ENCODE assay signal across 1 cellular context in the genomic region with DNA sequence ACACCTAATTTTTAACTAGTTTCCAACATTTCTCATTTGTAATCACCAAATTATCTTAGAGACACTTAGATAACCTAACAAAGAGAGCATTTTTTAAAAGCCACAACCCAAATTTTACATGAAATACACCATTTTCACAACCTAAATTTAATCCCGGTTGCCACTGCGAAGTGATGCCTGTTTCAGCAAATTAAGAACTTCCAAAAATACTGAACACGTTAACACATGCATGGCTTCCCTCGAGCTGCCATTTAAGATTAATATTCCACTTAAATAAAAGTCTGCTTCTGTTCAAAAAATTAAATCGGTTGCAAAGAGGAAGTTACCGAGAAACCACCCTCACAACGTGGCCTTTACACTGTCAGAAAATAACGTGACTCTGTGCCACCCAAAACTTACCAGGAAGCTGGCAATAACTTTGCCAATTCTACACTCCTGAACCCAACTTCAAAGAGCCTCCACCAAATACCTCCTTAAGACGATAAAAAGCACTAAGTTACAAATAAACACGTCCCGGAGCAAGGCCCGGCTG.
TF ChIP-seq lines count a peak whose summit lies in the region.

No MANE protein-coding gene starts in this region.

TF ChIP-seq in GM12878, 131 proteins besides CTCF, POLR2A, EP300 and RAD21 (continued from another document):
- TF ChIP-seq CEBPZ (IDR thresholded peaks at IDR 0.05; ENCODE audit: low read depth, low read length) (no peak), IRF4 (IDR thresholded peaks at IDR 0.05; ENCODE audit: low read depth, low read length) (no peak), NR2C2 (IDR thresholded peaks at IDR 0.05; ENCODE audit: borderline replicate concordance, control insufficient read depth, insufficient read length, low read depth) (no peak), MEF2B (IDR thresholded peaks at IDR 0.05; ENCODE audit: partially characterized antibody, poor library complexity, severe bottlenecking) (no peak), EGR1 (IDR thresholded peaks at IDR 0.05; ENCODE audit: borderline replicate concordance in 1 of 2, low read depth in 2 of 2, low read length in 2 of 2) (0 out of 3 replicates have a peak, but pooled peaks of 1 of the 2 experiments have one; percentile 16), MXI1 (IDR thresholded peaks at IDR 0.05; ENCODE audit: low read depth, low read length) (peak; percentile 76; the same call in 1 of the 2 replicates), SIN3A (IDR thresholded peaks at IDR 0.05; ENCODE audit: low read depth, low read length) (peak; percentile 55; the same call in 1 of the 2 replicates), TCF3 (IDR thresholded peaks at IDR 0.05; ENCODE audit: borderline replicate concordance, insufficient read depth, low read depth, low read length) (no peak), RUNX3 (IDR thresholded peaks at IDR 0.05; ENCODE audit: low read length) (peak; percentile 17; the same call in 1 of the 2 replicates), FOXM1 (IDR thresholded peaks at IDR 0.05; ENCODE audit: low read depth, low read length) (0 out of 2 replicates have a peak, but pooled peaks have one; percentile 38), PAX8 (IDR thresholded peaks at IDR 0.05) (no peak), HDAC2 (IDR thresholded peaks at IDR 0.05) (no peak), CBX3 (IDR thresholded peaks at IDR 0.05; ENCODE audit: borderline replicate concordance, low read depth) (no peak), BHLHE40 (IDR thresholded peaks at IDR 0.05; ENCODE audit: borderline replicate concordance in 1 of 2, low read depth in 2 of 2, low read length in 1 of 2) (peak; percentile 66 to 70), CHD1 (IDR thresholded peaks at IDR 0.05; ENCODE audit: low read depth, low read length) (0 out of 2 replicates have a peak, but pooled peaks have one; percentile 23), HDGF (IDR thresholded peaks at IDR 0.05) (no peak), POLR2AphosphoS2 (IDR thresholded peaks at IDR 0.05; ENCODE audit: low read depth, low read length) (no peak)
- TF ChIP-seq, protein P1, sequence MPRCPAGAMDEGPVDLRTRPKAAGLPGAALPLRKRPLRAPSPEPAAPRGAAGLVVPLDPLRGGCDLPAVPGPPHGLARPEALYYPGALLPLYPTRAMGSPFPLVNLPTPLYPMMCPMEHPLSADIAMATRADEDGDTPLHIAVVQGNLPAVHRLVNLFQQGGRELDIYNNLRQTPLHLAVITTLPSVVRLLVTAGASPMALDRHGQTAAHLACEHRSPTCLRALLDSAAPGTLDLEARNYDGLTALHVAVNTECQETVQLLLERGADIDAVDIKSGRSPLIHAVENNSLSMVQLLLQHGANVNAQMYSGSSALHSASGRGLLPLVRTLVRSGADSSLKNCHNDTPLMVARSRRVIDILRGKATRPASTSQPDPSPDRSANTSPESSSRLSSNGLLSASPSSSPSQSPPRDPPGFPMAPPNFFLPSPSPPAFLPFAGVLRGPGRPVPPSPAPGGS (IDR thresholded peaks at IDR 0.05; ENCODE audit: borderline replicate concordance, insufficient read depth, low read depth, low read length, poor library complexity, severe bottlenecking) = no peak
